8 cellular contexts compared by ENCODE assay signal in the genomic region with DNA sequence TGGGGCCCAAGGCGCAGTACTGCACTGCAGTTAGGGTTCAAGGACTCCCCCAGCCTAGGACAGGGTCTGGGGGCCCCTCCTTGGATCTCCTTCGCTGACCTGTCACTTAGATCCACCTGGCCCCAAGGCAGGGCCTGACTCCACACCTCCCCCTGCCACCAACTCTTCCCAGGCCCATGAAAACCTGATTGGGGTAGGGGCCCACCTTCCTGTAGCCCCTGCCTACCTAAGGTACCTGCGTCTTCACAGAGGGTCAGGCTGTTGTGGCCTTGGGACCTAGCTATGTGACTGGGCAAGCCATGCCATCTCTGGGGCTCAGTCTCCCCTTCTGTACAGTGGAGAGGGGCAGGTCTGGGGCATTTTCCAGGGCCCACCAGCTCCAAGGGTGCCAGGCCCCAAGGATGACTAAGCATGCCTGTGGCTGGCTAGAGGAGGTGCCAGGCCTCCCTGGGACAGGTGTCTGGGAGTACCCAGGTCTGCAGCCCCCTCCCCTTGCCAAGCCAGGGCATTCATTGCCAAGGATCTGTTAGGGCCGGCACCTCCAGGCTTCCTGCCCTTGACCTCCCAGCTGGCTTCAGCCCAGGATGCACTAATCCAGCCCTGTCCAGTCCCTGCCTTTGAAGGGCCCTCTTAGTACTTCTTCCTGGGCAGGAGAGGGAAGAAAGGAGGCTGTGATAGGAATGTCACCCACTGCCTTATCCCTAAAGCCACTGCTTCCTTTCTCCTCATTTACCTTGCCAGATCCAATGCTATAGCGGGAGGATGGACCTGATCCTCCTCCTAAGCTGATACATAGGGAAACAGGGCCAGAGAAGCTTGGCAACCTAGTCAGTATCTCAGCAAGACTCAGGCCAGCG. TPM values are rescaled to one million over a fixed set of nuclear protein-coding genes. Genes with fewer than 3 reads are reported as not detected.
A peak's percentile ranks its signal among the peaks of the same experiment; 100 is the strongest.
DNase-seq lines count a peak whose midpoint lies in the region; ATAC-seq, FAIRE-seq and TF ChIP-seq lines count a peak whose summit lies in the region.

No MANE protein-coding gene starts in this region.

- FAIRE-seq in pancreas (lab: Jason Lieb, UNC): no peak

- peak overlapping the region; percentile 80; the same call in 1 of the 2 replicates for H2AFZ ChIP-seq in PC-3 (ENCODE audit: low read length)

- no peak overlapping the region for H3K27ac ChIP-seq in DOHH2 (ENCODE audit: low read depth, low read length)
- H3K27ac ChIP-seq in PC-3 (ENCODE audit: low read length): peak overlapping the region; percentile 52
- peak overlapping the region; percentile 52 for H3K27ac ChIP-seq in epithelial cell of prostate
- H3K27ac ChIP-seq in pancreas: no peak overlapping the region

- no TSS peak for BruUV-seq in PC-3 (replicated peaks; lab: Mats Ljungman, UMichigan)

- POLR2A ChIA-PET in PC-3 (lab: Charles Lee; ENCODE audit: unreplicated experiment): no interaction called here

- no peaks in the 10 kb centered on the region for H3K9me3 ChIP-seq in DOHH2 (ENCODE audit: control insufficient read depth, insufficient read depth, low read length)
- H3K9me3 ChIP-seq in PC-3 (ENCODE audit: low read length): no peaks in the 10 kb centered on the region
- H3K9me3 ChIP-seq in pancreas: no peaks in the 10 kb centered on the region

- H3K4me1 ChIP-seq in DOHH2 (ENCODE audit: control insufficient read depth, low read length): peaks cover 36% of the 10 kb centered on the region
- H3K4me1 ChIP-seq in PC-3 (ENCODE audit: insufficient read depth, low read length): peaks cover 17% of the 10 kb centered on the region
- H3K4me1 ChIP-seq in pancreas: peaks cover 0 to 9% (median 8%) of the 10 kb centered on the region in 3 donors

- H3K79me2 ChIP-seq in DOHH2 (ENCODE audit: control insufficient read depth, low read length) (peaks cover 14% of the 10 kb centered on the region), PC-3 (ENCODE audit: low read length) (peaks cover 21% of the 10 kb centered on the region)

- H3K4me3 ChIP-seq in DOHH2 (ENCODE audit: low read length) (peak overlapping the region; percentile 70), PC-3 (ENCODE audit: low read length) (peak overlapping the region; percentile 86), pancreas (peak overlapping the region in 3 of 4 donors; percentile 64 to 72 (median 67))

- H3K27me3 ChIP-seq in DOHH2 (ENCODE audit: control insufficient read depth, low read length) (no peaks in the 10 kb centered on the region), PC-3 (ENCODE audit: low read length) (no peaks in the 10 kb centered on the region), pancreas (no peaks in the 10 kb centered on the region)

- H4K20me1 ChIP-seq in DOHH2 (ENCODE audit: control insufficient read depth, insufficient read depth, low read depth, low read length) (no peaks in the 10 kb centered on the region), PC-3 (ENCODE audit: low read length) (no peaks in the 10 kb centered on the region)

- WGBS in pancreas, 2 donors: 58% methylated on average over 6 of the region's 6 CpGs

- ATAC-seq in PC-3 (no peak), pancreas (no peak), HG02885 (IDR thresholded peaks at IDR 0.05; ENCODE audit: poor library complexity, unreplicated experiment) (no peak), HG03521 (IDR thresholded peaks at IDR 0.05; ENCODE audit: unreplicated experiment) (no peak)

- H3F3A ChIP-seq in DOHH2 (ENCODE audit: control insufficient read depth, insufficient read depth) (no peaks in the 10 kb centered on the region), PC-3 (ENCODE audit: low read length, unreplicated experiment) (no peaks in the 10 kb centered on the region)

- intact Hi-C loops in PC-3 (cut with micrococcal nuclease) (loop anchor here (2.0 kb wide), 1 partner anchor 90 kb away; a partner anchor contains a TSS), pancreas (cut with DNase I) (no loop called here)

- TF ChIP-seq CTCF in DOHH2 (IDR thresholded peaks at IDR 0.05; ENCODE audit: low read depth, low read length, poor library complexity, severe bottlenecking) (no peak), PC-3 (conservative IDR thresholded peaks at IDR 0.05; ENCODE audit: low read depth, low read length) (no peak), pancreas (IDR thresholded peaks at IDR 0.05) (no peak)

- H3K4me2 ChIP-seq in DOHH2 (ENCODE audit: low read length): peak overlapping the region; percentile 73
- H3K4me2 ChIP-seq in PC-3 (ENCODE audit: low read length): peak overlapping the region; percentile 96

- peak overlapping the region; percentile 84 for H3K9ac ChIP-seq in PC-3 (ENCODE audit: low read length)

- H3K36me3 ChIP-seq in DOHH2 (ENCODE audit: control insufficient read depth, low read length) (peaks cover 24% of the 10 kb centered on the region), PC-3 (ENCODE audit: low read depth, low read length) (peaks cover 10% of the 10 kb centered on the region), pancreas (peaks cover 0 to 5% (median 0%) of the 10 kb centered on the region in 3 donors)

- CTCF ChIA-PET in PC-3 (lab: Charles Lee): no interaction called here

- DNase-seq in PC-3: peak; percentile 8
- no peak for DNase-seq in epithelial cell of prostate (ENCODE audit: low read depth, low spot score)
- peak in 2 of 6 donors; percentile 23 to 40 for DNase-seq in pancreas
- DNase-seq in NCI-H1105 treated with DMSO at 0.1 percent for 48 hours (lab: John Stamatoyannopoulos, UW): no peak
- no peak for DNase-seq in CD1c-positive myeloid dendritic cell (ENCODE audit: extremely low spot score)

- H3K9me2 ChIP-seq in DOHH2 (replicated peaks; ENCODE audit: control insufficient read depth, low read length): no peaks in the 10 kb centered on the region
- H3K9me2 ChIP-seq in PC-3 (replicated peaks; ENCODE audit: low read length): no peaks in the 10 kb centered on the region

RNA-seq across cellular contexts. Expression of a gene that starts 1.3 kb away (rescaled TPM):
- total RNA-seq in PC-3 (2014; rRNA removed) (40.3 and 54.3 TPM in 2 replicates), pancreas (10 to 100 TPM in 2 of 6 donors, 1 to 10 TPM in 4; 6.1 to 22.6 (median 9.5) TPM)
- polyA plus RNA-seq in pancreas: 1 to 10 TPM; 4.9 to 7.2 TPM

RNA-seq across cellular contexts. Expression of a gene that starts 57.0 kb away (rescaled TPM):
- 0.07 TPM in 1 of 2 replicates, not detected in the other for total RNA-seq in PC-3 (2014; rRNA removed)
- total RNA-seq in pancreas: 10 to 100 TPM; 36.8 to 84.2 (median 70.7) TPM
- 100 to 1,000 TPM in 1 of 2 donors, 10 to 100 TPM in 1; 36.9 to 118 TPM for polyA plus RNA-seq in pancreas

Comparison
In these comparisons a context has a peak if more than half of its experiments do, and no peak if none do; other contexts are left out.
1. H3K27ac ChIP-seq: peak in PC-3 (single experiment) and epithelial cell of prostate (single experiment); none in DOHH2 (single experiment) and pancreas (0 of 4).
2. RNA of a gene that starts 57.0 kb away (total RNA-seq): 36.8 to 84.2 TPM in pancreas; 0.07 TPM in PC-3; every median in the first group is over 10 times any median in the second.
3. Peak in every context shown above with its lines, with median percentiles within 50 percentile points of each other: H3K4me3 ChIP-seq.